ENCODE assay signal across 8 cellular contexts in the genomic region with DNA sequence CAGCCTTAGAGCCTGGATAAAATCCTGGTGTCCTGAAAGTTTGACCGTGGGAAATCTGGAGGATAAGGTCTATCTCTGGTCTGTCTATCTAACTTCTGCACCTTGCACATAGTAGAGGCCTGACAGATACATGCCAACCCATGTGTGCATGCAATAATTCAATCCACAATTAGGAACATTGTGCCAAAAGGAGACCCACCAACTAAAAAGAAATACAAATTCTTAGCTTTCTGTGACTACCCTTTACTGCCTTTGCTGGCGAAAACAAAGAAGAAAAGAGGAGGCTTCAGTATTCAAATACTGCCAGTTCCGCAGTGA. TPM values are rescaled to one million over a fixed set of nuclear protein-coding genes. Genes with fewer than 3 reads are reported as not detected.
A peak's percentile ranks its signal among the peaks of the same experiment; 100 is the strongest.
DNase-seq lines count a peak whose midpoint lies in the region; ATAC-seq, FAIRE-seq and TF ChIP-seq lines count a peak whose summit lies in the region.

No MANE protein-coding gene starts in this region.

- peak overlapping the region; percentile 99 for H2AFZ ChIP-seq in HepG2 (ENCODE audit: low read length)

- H3K4me3 ChIP-seq in HepG2 (replicated peaks in 1 of 3; ENCODE audit: insufficient read depth in 1 of 3, low read depth in 2 of 3, low read length in 3 of 3) (peak overlapping the region; percentile 67 to 84 (median 74)), tibial nerve (peak overlapping the region; percentile 61 to 90 (median 77))

- POLR2A ChIA-PET in HepG2 (lab: Yijun Ruan, JAX): interaction anchor here (1.0 to 2.2 kb wide), 8 partner anchors 52 to 1285 kb away, joined by 3 to 19 read pairs (median 6); a partner anchor contains a TSS

- CTCF ChIA-PET in activated CD8-positive, alpha-beta memory T cell treated with anti-CD3 and anti-CD28 coated beads, Interleukin-2, amount 10 ng/mL, durations not matched to agents 7 days and 5 days (lab: Charles Lee): interaction anchor here (1.2 to 4.9 kb wide), 5 partner anchors 9 to 294 kb away, joined by 3 to 30 read pairs (median 4); a partner anchor contains a TSS
- CTCF ChIA-PET in HepG2 (lab: Yijun Ruan, JAX; ENCODE audit: low intra/inter-chr PET ratio, low total read pairs): no interaction called here

- DNase-seq in activated CD8-positive, alpha-beta memory T cell treated with anti-CD3 and anti-CD28 coated beads, Interleukin-2, amount 10 ng/mL, durations not matched to agents 7 days and 5 days: no peak
- no peak for DNase-seq in activated CD8-positive, alpha-beta memory T cell treated with anti-CD3 and anti-CD28 coated beads, Interleukin-2, amount 50 U/mL, for 48 hours
- DNase-seq in HepG2 (ENCODE audit: low spot score): no peak
- no peak for DNase-seq in tibial nerve (ENCODE audit: low spot score in 2 of 2)
- no peak for DNase-seq in KG1 (lab: John Stamatoyannopoulos, UW)
- DNase-seq in kidney glomerular epithelial cell (lab: John Stamatoyannopoulos, UW): no peak
- DNase-seq in inferior parietal cortex (ENCODE audit: extremely low spot score): no peak

- peaks cover 21% of the 10 kb centered on the region for H3K79me2 ChIP-seq in HepG2 (ENCODE audit: insufficient read depth, low read length)

- H3K4me1 ChIP-seq in HepG2 (ENCODE audit: insufficient read depth, low read length) (peaks cover 31% of the 10 kb centered on the region), tibial nerve (peaks cover 3 to 33% (median 16%) of the 10 kb centered on the region in 4 donors)

- peak overlapping the region; percentile 88 for H3K4me3 Mint-ChIP-seq in activated CD8-positive, alpha-beta memory T cell treated with anti-CD3 and anti-CD28 coated beads, Interleukin-2, amount 10 ng/mL, durations not matched to agents 7 days and 5 days

- no TSS peak for BruUV-seq in HepG2 (replicated peaks; lab: Mats Ljungman, UMichigan)

- H3K36me3 Mint-ChIP-seq in activated CD8-positive, alpha-beta memory T cell treated with anti-CD3 and anti-CD28 coated beads, Interleukin-2, amount 10 ng/mL, durations not matched to agents 7 days and 5 days: peaks cover 12% of the 10 kb centered on the region

- WGBS in HepG2 (ENCODE audit: low lambda C conversion rate): 25% methylated on average over 3 of the region's 3 CpGs
- 51 to 60% methylated on average over 3 of the region's 3 CpGs for WGBS in tibial nerve, 2 donors

- H3K36me3 ChIP-seq in HepG2 (replicated peaks in 1 of 2; ENCODE audit: control insufficient read depth in 1 of 2, insufficient read depth in 2 of 2, low read length in 2 of 2) (no peaks in the 10 kb centered on the region), tibial nerve (peaks cover 0 to 13% (median 0%) of the 10 kb centered on the region in 3 donors)

- H3K4me1 Mint-ChIP-seq in activated CD8-positive, alpha-beta memory T cell treated with anti-CD3 and anti-CD28 coated beads, Interleukin-2, amount 10 ng/mL, durations not matched to agents 7 days and 5 days: peaks cover 23% of the 10 kb centered on the region

- no peaks in the 10 kb centered on the region for H3K9me3 Mint-ChIP-seq in activated CD8-positive, alpha-beta memory T cell treated with anti-CD3 and anti-CD28 coated beads, Interleukin-2, amount 10 ng/mL, durations not matched to agents 7 days and 5 days (ENCODE audit: low read depth)

- ATAC-seq in activated CD8-positive, alpha-beta memory T cell treated with anti-CD3 and anti-CD28 coated beads, Interleukin-2, amount 10 ng/mL, durations not matched to agents 7 days and 5 days: no peak
- ATAC-seq in HepG2: no peak

- intact Hi-C loops in HepG2 (cut with micrococcal nuclease; ENCODE audit: unreplicated experiment): loop anchor here (10.0 kb wide), 2 partner anchors 290 to 970 kb away; no protein-coding TSS in a partner anchor

- no peaks in the 10 kb centered on the region for H4K20me1 ChIP-seq in HepG2 (ENCODE audit: insufficient read depth, low read length)

- no peak for TF ChIP-seq EP300 in HepG2 (IDR thresholded peaks at IDR 0.05; ENCODE audit: low read depth in 2 of 2, low read length in 2 of 2)
- no peak for TF ChIP-seq EP300 in HepG2 (CRISPR knock-in tag; IDR thresholded peaks at IDR 0.05; ENCODE audit: borderline replicate concordance)
- TF ChIP-seq EP300 in tibial nerve (IDR thresholded peaks at IDR 0.05): no peak

- H3K27me3 ChIP-seq in HepG2 (ENCODE audit: control insufficient read depth in 1 of 2, insufficient read depth in 2 of 2, low read length in 2 of 2): peaks cover 0 to 4% of the 10 kb centered on the region in 2 experiments; a peak in 2 of 5 replicates
- H3K27me3 ChIP-seq in tibial nerve: peaks cover 0 to 19% of the 10 kb centered on the region in 2 donors

- TF ChIP-seq POLR2A in HepG2 (IDR thresholded peaks at IDR 0.05; ENCODE audit: insufficient read depth in 1 of 2, low read depth in 2 of 2, low read length in 2 of 2) (no peak), tibial nerve (IDR thresholded peaks at IDR 0.05) (no peak)

- peaks cover 23% of the 10 kb centered on the region for H3K27me3 Mint-ChIP-seq in activated CD8-positive, alpha-beta memory T cell treated with anti-CD3 and anti-CD28 coated beads, Interleukin-2, amount 10 ng/mL, durations not matched to agents 7 days and 5 days

- H3K4me2 ChIP-seq in HepG2 (ENCODE audit: low read depth, low read length): peak overlapping the region; percentile 87

- H3K9me3 ChIP-seq in HepG2 (ENCODE audit: low read length): no peaks in the 10 kb centered on the region
- H3K9me3 ChIP-seq in tibial nerve: no peaks in the 10 kb centered on the region

- TF ChIP-seq RAD21 in HepG2 (CRISPR knock-in tag; IDR thresholded peaks at IDR 0.05): no peak

- peak overlapping the region; percentile 60 for H3K9ac ChIP-seq in HepG2 (ENCODE audit: insufficient read depth, low read depth, low read length)

- TF ChIP-seq CTCF in HepG2 (CRISPR knock-in tag; IDR thresholded peaks at IDR 0.05): no peak
- no peak for TF ChIP-seq CTCF in tibial nerve (IDR thresholded peaks at IDR 0.05)

- peak overlapping the region; percentile 90 for H3K27ac Mint-ChIP-seq in activated CD8-positive, alpha-beta memory T cell treated with anti-CD3 and anti-CD28 coated beads, Interleukin-2, amount 10 ng/mL, durations not matched to agents 7 days and 5 days

- FAIRE-seq in HepG2 (lab: Jason Lieb, UNC): no peak

- peak overlapping the region; percentile 76 for H3K27ac ChIP-seq in angular gyrus (ENCODE audit: low read depth, low read length)
- H3K27ac ChIP-seq in HepG2 (ENCODE audit: extremely low read length, insufficient read depth, low read length): peak overlapping the region; percentile 36
- H3K27ac ChIP-seq in tibial nerve: peak overlapping the region; percentile 81 to 95 (median 90)

- in situ Hi-C loops in HepG2 (cut with HindIII; ENCODE audit: extremely low pct_ligation_motif_present, low pct_unique_long_range_greater_than_20kb): loop anchor here (10.0 kb wide), 1 partner anchor 110 kb away; a partner anchor contains a TSS

RNA-seq across cellular contexts. Expression of a gene that starts 0.4 kb away (rescaled TPM):
- total RNA-seq in activated CD8-positive, alpha-beta memory T cell treated with anti-CD3 and anti-CD28 coated beads, Interleukin-2, amount 10 ng/mL, durations not matched to agents 7 days and 5 days: 10 to 100 TPM; 18.8 to 25.0 TPM
- total RNA-seq in HepG2 (2016; rRNA removed; fragmentation: Illumina TruSeq; extraction: Trizol): 14.3 and 18.8 TPM in 2 replicates
- 2.4 and 2.5 TPM in 2 replicates for total RNA-seq in HepG2 (2016; cell fraction: cytosol; rRNA removed; fragmentation: Illumina TruSeq; extraction: Trizol; ENCODE audit: low read depth)
- total RNA-seq in HepG2 (2016; cell fraction: insoluble cytoplasmic fraction; rRNA removed; fragmentation: Illumina TruSeq; extraction: Trizol): 14.9 and 16.8 TPM in 2 replicates
- 4.0 and 4.7 TPM in 2 replicates for total RNA-seq in HepG2 (2016; cell fraction: membrane; rRNA removed; fragmentation: Illumina TruSeq; extraction: Trizol)
- 14.8 and 15.8 TPM in 2 replicates for total RNA-seq in HepG2 (2016; cell fraction: nucleus; rRNA removed; fragmentation: Illumina TruSeq; extraction: Trizol)
- 7.4 and 7.6 TPM in 2 replicates for polyA plus RNA-seq in HepG2 (2011; rRNA removed)
- polyA plus RNA-seq in HepG2 (2011; cell fraction: cytosol; rRNA removed): 4.5 and 6.7 TPM in 2 replicates
- polyA plus RNA-seq in HepG2 (2011; cell fraction: nucleus; rRNA removed): 7.4 and 7.5 TPM in 2 replicates
- 7.7 and 9.3 TPM in 2 replicates for polyA plus RNA-seq in HepG2 (2012)
- polyA plus RNA-seq in HepG2 (2016; cell fraction: cytosol; fragmentation: Illumina TruSeq; extraction: Trizol; ENCODE audit: low read depth): 0.67 and 0.69 TPM in 2 replicates
- 12.9 and 13.2 TPM in 2 replicates for polyA plus RNA-seq in HepG2 (2016; cell fraction: insoluble cytoplasmic fraction; fragmentation: Illumina TruSeq; extraction: Trizol; ENCODE audit: low read depth)
- polyA plus RNA-seq in HepG2 (2016; cell fraction: membrane; fragmentation: Illumina TruSeq; extraction: Trizol; ENCODE audit: low read depth): 1.3 and 1.6 TPM in 2 replicates
- 9.9 and 10.8 TPM in 2 replicates for polyA plus RNA-seq in HepG2 (2016; cell fraction: nucleus; fragmentation: Illumina TruSeq; extraction: Trizol; ENCODE audit: insufficient read depth, low read depth)
- 7.8 and 22.8 TPM in 2 replicates for polyA minus RNA-seq in HepG2 (2011; rRNA and poly(A)+ RNA removed; ENCODE audit: low replicate concordance)
- polyA minus RNA-seq in HepG2 (2011; cell fraction: cytosol; rRNA and poly(A)+ RNA removed): 4.9 TPM in 2 replicates
- 20.4 and 23.3 TPM in 2 replicates for polyA minus RNA-seq in HepG2 (2011; cell fraction: nucleus; rRNA and poly(A)+ RNA removed)
- 10 to 100 TPM; 19.2 to 64.9 (median 34.6) TPM for total RNA-seq in tibial nerve

RNA-seq across cellular contexts. Expression of a gene that starts 44.7 kb away (rescaled TPM):
- under 1 TPM in 1 of 2 experiments, not detected in 1; 0.20 TPM for total RNA-seq in activated CD8-positive, alpha-beta memory T cell treated with anti-CD3 and anti-CD28 coated beads, Interleukin-2, amount 10 ng/mL, durations not matched to agents 7 days and 5 days
- total RNA-seq in HepG2 (2016; rRNA removed; fragmentation: Illumina TruSeq; extraction: Trizol) (not detected in 2 replicates), tibial nerve (1 to 10 TPM in 2 of 4 donors, under 1 TPM in 1, not detected in 1; 0.44 to 1.8 (median 1.7) TPM)
- not detected in 2 replicates for total RNA-seq in HepG2 (2016; cell fraction: cytosol; rRNA removed; fragmentation: Illumina TruSeq; extraction: Trizol; ENCODE audit: low read depth)
- total RNA-seq in HepG2 (2016; cell fraction: insoluble cytoplasmic fraction; rRNA removed; fragmentation: Illumina TruSeq; extraction: Trizol): not detected in 2 replicates
- total RNA-seq in HepG2 (2016; cell fraction: membrane; rRNA removed; fragmentation: Illumina TruSeq; extraction: Trizol): not detected in 2 replicates
- not detected in 2 replicates for total RNA-seq in HepG2 (2016; cell fraction: nucleus; rRNA removed; fragmentation: Illumina TruSeq; extraction: Trizol)
- not detected in 2 replicates for polyA plus RNA-seq in HepG2 (2011; rRNA removed)
- not detected in 2 replicates for polyA plus RNA-seq in HepG2 (2011; cell fraction: cytosol; rRNA removed)
- polyA plus RNA-seq in HepG2 (2011; cell fraction: nucleus; rRNA removed): not detected in 2 replicates
- not detected in 2 replicates for polyA plus RNA-seq in HepG2 (2012)
- polyA plus RNA-seq in HepG2 (2016; cell fraction: cytosol; fragmentation: Illumina TruSeq; extraction: Trizol; ENCODE audit: low read depth): not detected in 2 replicates
- not detected in 2 replicates for polyA plus RNA-seq in HepG2 (2016; cell fraction: insoluble cytoplasmic fraction; fragmentation: Illumina TruSeq; extraction: Trizol; ENCODE audit: low read depth)
- not detected in 2 replicates for polyA plus RNA-seq in HepG2 (2016; cell fraction: membrane; fragmentation: Illumina TruSeq; extraction: Trizol; ENCODE audit: low read depth)
- polyA plus RNA-seq in HepG2 (2016; cell fraction: nucleus; fragmentation: Illumina TruSeq; extraction: Trizol; ENCODE audit: insufficient read depth, low read depth): not detected in 2 replicates
- polyA minus RNA-seq in HepG2 (2011; rRNA and poly(A)+ RNA removed; ENCODE audit: low replicate concordance): not detected in 2 replicates
- polyA minus RNA-seq in HepG2 (2011; cell fraction: cytosol; rRNA and poly(A)+ RNA removed): not detected in 2 replicates
- not detected in 2 replicates for polyA minus RNA-seq in HepG2 (2011; cell fraction: nucleus; rRNA and poly(A)+ RNA removed)

Comparison
In these comparisons a context has a peak if more than half of its experiments do, and no peak if none do; other contexts are left out.
1. H3K27ac ChIP-seq: peak in every context shown above with its lines; median percentile 90 in tibial nerve; 76 in angular gyrus; 36 in HepG2.